In the genomic region with DNA sequence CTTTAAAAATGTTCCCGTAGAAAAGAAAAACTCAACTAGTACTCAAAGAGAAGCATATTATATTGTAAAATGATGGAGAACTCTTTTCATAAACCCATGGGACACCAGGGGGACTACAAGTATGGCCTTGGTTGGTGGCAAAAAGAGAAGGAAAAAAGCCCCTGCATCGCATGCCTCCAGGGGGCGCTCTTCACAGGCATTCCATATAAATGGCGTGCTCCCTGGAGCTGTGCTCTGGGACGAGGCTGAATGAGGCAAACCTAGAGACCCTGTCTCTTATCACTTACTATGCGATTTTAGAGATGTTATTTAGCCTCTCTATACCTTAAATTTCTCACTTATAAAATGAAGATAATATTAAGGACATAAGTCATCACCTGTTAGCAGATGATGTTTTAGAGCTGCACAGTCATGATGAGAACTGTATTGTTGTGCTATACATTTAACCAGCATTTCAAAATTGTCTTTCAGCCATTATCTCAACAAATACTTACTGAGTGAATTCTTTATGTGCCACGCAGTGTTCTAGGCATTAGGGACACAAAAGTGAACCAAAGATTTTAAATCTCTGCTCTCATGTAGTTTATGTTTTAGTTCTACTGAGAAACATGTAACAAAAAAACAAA, we compare ENCODE assay signal across 8 cellular contexts.
A peak's percentile ranks its signal among the peaks of the same experiment; 100 is the strongest.
DNase-seq lines count a peak whose midpoint lies in the region; ATAC-seq and TF ChIP-seq lines count a peak whose summit lies in the region.

No MANE protein-coding gene starts in this region.

- H3K9me3 ChIP-seq in Peyer's patch = no peaks in the 10 kb centered on the region

- H3K9me3 Mint-ChIP-seq in HFFc6 (no peaks in the 10 kb centered on the region), glutamatergic neuron (ENCODE audit: unreplicated experiment) (no peaks in the 10 kb centered on the region)

- peak; percentile 98 for TF ChIP-seq CTCF in HFFc6 (IDR thresholded peaks at IDR 0.05)
- peak; percentile 39 to 78 (median 54) for TF ChIP-seq CTCF in Peyer's patch (IDR thresholded peaks at IDR 0.05)
- peak; percentile 96 for TF ChIP-seq CTCF in glutamatergic neuron (IDR thresholded peaks at IDR 0.05; ENCODE audit: partially characterized antibody, unreplicated experiment)
- peak; percentile 86 for TF ChIP-seq CTCF in retinal pigment epithelial cell (conservative IDR thresholded peaks at IDR 0.05; ENCODE audit: low read depth, low read length)

- H3K27me3 ChIP-seq in Peyer's patch = no peaks in the 10 kb centered on the region

- H3K4me1 ChIP-seq in Peyer's patch = no peaks in the 10 kb centered on the region

- H3K4me3 ChIP-seq in Peyer's patch (no peak overlapping the region), retinal pigment epithelial cell (ENCODE audit: low read length) (no peak overlapping the region)

- H3K27ac ChIP-seq in Peyer's patch = no peak overlapping the region

- no peaks in the 10 kb centered on the region; the same call in 1 of the 2 replicates for H3K27me3 Mint-ChIP-seq in HFFc6 (ENCODE audit: insufficient read depth)
- H3K27me3 Mint-ChIP-seq in glutamatergic neuron (ENCODE audit: unreplicated experiment) = no peaks in the 10 kb centered on the region

- H3K27ac Mint-ChIP-seq in HFFc6 (no peak overlapping the region), glutamatergic neuron (ENCODE audit: unreplicated experiment) (no peak overlapping the region)

- ATAC-seq in HG03045 (IDR thresholded peaks at IDR 0.05; ENCODE audit: unreplicated experiment) = no peak

- DNase-seq in DMS53 treated with DMSO at 0.1 percent for 48 hours (lab: John Stamatoyannopoulos, UW; ENCODE audit: unreplicated experiment) (peak; percentile 65), HFFc6 (peak; percentile 52), Peyer's patch (peak; percentile 30 to 73 (median 68)), glutamatergic neuron (peak; percentile 78), retinal pigment epithelial cell (ENCODE audit: low read depth) (no peak), NCI-H1930 (lab: John Stamatoyannopoulos, UW) (no peak)
- DNase-seq in activated naive CD4-positive, alpha-beta T cell (lab: John Stamatoyannopoulos, UW) = peak in 3 of 4 experiments; percentile 1 to 20 (median 15)

- H3K4me1 Mint-ChIP-seq in HFFc6 (ENCODE audit: low read depth) = peaks cover 27% of the 10 kb centered on the region
- H3K4me1 Mint-ChIP-seq in glutamatergic neuron (ENCODE audit: low read depth, unreplicated experiment) = peaks cover 1% of the 10 kb centered on the region

- peaks cover 0 to 41% (median 0%) of the 10 kb centered on the region in 3 donors for H3K36me3 ChIP-seq in Peyer's patch

- H3K4me3 Mint-ChIP-seq in HFFc6 (no peak overlapping the region), glutamatergic neuron (ENCODE audit: unreplicated experiment) (no peak overlapping the region)

- H3K36me3 Mint-ChIP-seq in HFFc6 (ENCODE audit: low read depth) (peaks cover 9% of the 10 kb centered on the region), glutamatergic neuron (ENCODE audit: unreplicated experiment) (no peaks in the 10 kb centered on the region)

- no peak for TF ChIP-seq POLR2A in Peyer's patch (IDR thresholded peaks at IDR 0.05)

Comparison
In these comparisons a context has a peak if more than half of its experiments do, and no peak if none do; other contexts are left out.
1. DNase-seq: peak in DMS53 treated with DMSO at 0.1 percent for 48 hours (single experiment), HFFc6 (single experiment), Peyer's patch (3 of 3), activated naive CD4-positive, alpha-beta T cell (3 of 4) and glutamatergic neuron (single experiment); none in retinal pigment epithelial cell (single experiment) and NCI-H1930 (0 of 2).
2. Peak in every context shown above with its lines, with median percentiles within 50 percentile points of each other: CTCF ChIP-seq.